13 cellular contexts compared by ENCODE assay signal in the genomic region with DNA sequence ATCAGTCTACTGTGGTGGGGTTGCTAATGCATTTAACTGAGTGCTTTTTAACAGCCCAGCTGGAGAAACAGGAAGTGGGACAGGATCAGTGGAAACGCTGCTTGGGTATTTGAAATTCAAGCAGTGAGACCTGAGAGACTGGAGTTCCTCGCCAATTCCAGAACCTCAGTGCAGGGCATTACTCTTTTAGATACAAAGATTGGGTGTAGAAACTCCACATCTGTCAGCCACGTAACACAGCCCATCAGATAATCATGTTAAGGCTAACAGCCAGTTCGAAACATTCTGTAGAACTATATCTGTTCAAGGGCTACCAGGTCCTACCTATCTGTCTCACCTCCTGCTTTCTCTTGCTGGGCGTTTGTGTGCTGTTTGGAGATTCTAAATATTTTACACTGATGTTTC. TPM values are rescaled to one million over a fixed set of nuclear protein-coding genes. Genes with fewer than 3 reads are reported as not detected.
DNase-seq lines count a peak whose midpoint lies in the region; ATAC-seq and TF ChIP-seq lines count a peak whose summit lies in the region.
"Had no signal": no experiment of that assay in that cellular context is flagged by ENCODE, and none has a peak within 500 bp of the region (broad histone marks: within the 10 kb centered on the region; RNA-seq: fewer than 3 reads in every experiment).

No MANE protein-coding gene starts in this region.

- H3K27me3 Mint-ChIP-seq in activated CD4-positive, alpha-beta T cell treated with anti-CD3 and anti-CD28 coated beads, Interleukin-2, amount 10 ng/mL, durations not matched to agents 7 days and 5 days: no peaks in the 10 kb centered on the region
- no peaks in the 10 kb centered on the region for H3K27me3 Mint-ChIP-seq in WTC11 (ENCODE audit: low read depth)
- no peaks in the 10 kb centered on the region for H3K27me3 Mint-ChIP-seq in naive thymus-derived CD8-positive, alpha-beta T cell
- H3K27me3 Mint-ChIP-seq: progenitor cell of endocrine pancreas had no signal

- no peak for TF ChIP-seq CTCF in WTC11 (IDR thresholded peaks at IDR 0.05)

- H3K4me3 Mint-ChIP-seq in activated CD4-positive, alpha-beta T cell treated with anti-CD3 and anti-CD28 coated beads, Interleukin-2, amount 10 ng/mL, durations not matched to agents 7 days and 5 days: no peak overlapping the region
- H3K4me3 Mint-ChIP-seq in WTC11: no peak overlapping the region
- H3K4me3 Mint-ChIP-seq in naive thymus-derived CD8-positive, alpha-beta T cell: no peak overlapping the region

- no peak for ATAC-seq in WTC11
- ATAC-seq in naive thymus-derived CD8-positive, alpha-beta T cell: no peak
- ATAC-seq in GM18517 (IDR thresholded peaks at IDR 0.05; ENCODE audit: unreplicated experiment): no peak
- ATAC-seq in activated CD4-positive, CD25-positive, alpha-beta regulatory T cell treated with anti-CD3 and anti-CD28 coated beads, Interleukin-2, amount 50 U/mL, for 24 hours: no peak
- ATAC-seq: gastrocnemius medialis had no signal

- H3K27ac Mint-ChIP-seq in activated CD4-positive, alpha-beta T cell treated with anti-CD3 and anti-CD28 coated beads, Interleukin-2, amount 10 ng/mL, durations not matched to agents 7 days and 5 days: peak overlapping the region; percentile 51
- H3K27ac Mint-ChIP-seq in WTC11: peak overlapping the region; percentile 35
- H3K27ac Mint-ChIP-seq in naive thymus-derived CD8-positive, alpha-beta T cell: peak overlapping the region; percentile 6 to 85 (median 74)
- H3K27ac Mint-ChIP-seq: progenitor cell of endocrine pancreas had no signal

- POLR2A ChIA-PET in activated CD4-positive, alpha-beta T cell treated with anti-CD3 and anti-CD28 coated beads, Interleukin-2, amount 10 ng/mL, durations not matched to agents 7 days and 5 days (lab: Charles Lee): no interaction called here
- POLR2A ChIA-PET in WTC11 (lab: Charles Lee): no interaction called here
- POLR2A ChIA-PET in naive thymus-derived CD8-positive, alpha-beta T cell (lab: Charles Lee): no interaction called here

- H3K4me1 Mint-ChIP-seq in activated CD4-positive, alpha-beta T cell treated with anti-CD3 and anti-CD28 coated beads, Interleukin-2, amount 10 ng/mL, durations not matched to agents 7 days and 5 days: peaks cover 40% of the 10 kb centered on the region
- peaks cover 17% of the 10 kb centered on the region for H3K4me1 Mint-ChIP-seq in WTC11
- H3K4me1 Mint-ChIP-seq in naive thymus-derived CD8-positive, alpha-beta T cell: peaks cover 16 to 39% (median 32%) of the 10 kb centered on the region in 4 donors

- H3K9me3 Mint-ChIP-seq in activated CD4-positive, alpha-beta T cell treated with anti-CD3 and anti-CD28 coated beads, Interleukin-2, amount 10 ng/mL, durations not matched to agents 7 days and 5 days: no peaks in the 10 kb centered on the region
- H3K9me3 Mint-ChIP-seq in WTC11: no peaks in the 10 kb centered on the region
- H3K9me3 Mint-ChIP-seq in naive thymus-derived CD8-positive, alpha-beta T cell: no peaks in the 10 kb centered on the region

- CTCF ChIA-PET in activated CD4-positive, alpha-beta T cell treated with anti-CD3 and anti-CD28 coated beads, Interleukin-2, amount 10 ng/mL, durations not matched to agents 7 days and 5 days (lab: Charles Lee): interaction anchor here (1.1 kb wide), 1 partner anchor 43 kb away, joined by 3 read pairs; no protein-coding TSS in a partner anchor
- CTCF ChIA-PET in WTC11 (lab: Charles Lee): interaction anchor here (0.7 kb wide), 1 partner anchor 328 kb away, joined by 4 read pairs; no protein-coding TSS in a partner anchor

- peaks cover 68% of the 10 kb centered on the region for H3K36me3 Mint-ChIP-seq in activated CD4-positive, alpha-beta T cell treated with anti-CD3 and anti-CD28 coated beads, Interleukin-2, amount 10 ng/mL, durations not matched to agents 7 days and 5 days (ENCODE audit: low read depth)
- peaks cover 69% of the 10 kb centered on the region for H3K36me3 Mint-ChIP-seq in WTC11
- H3K36me3 Mint-ChIP-seq in naive thymus-derived CD8-positive, alpha-beta T cell: peaks cover 6 to 96% (median 13%) of the 10 kb centered on the region in 3 donors

- DNase-seq in activated CD4-positive, alpha-beta T cell treated with anti-CD3 and anti-CD28 coated beads, Interleukin-2, amount 10 ng/mL, durations not matched to agents 7 days and 5 days: no peak
- no peak for DNase-seq in activated CD4-positive, alpha-beta T cell treated with anti-CD3 and anti-CD28 coated beads, Interleukin-2, amount 50 U/mL, for 4 hours
- DNase-seq in Kasumi-1 (lab: John Stamatoyannopoulos, UW): peak; percentile 33 to 36
- no peak for DNase-seq in WTC11 (ENCODE audit: low spot score)
- no peak for DNase-seq in naive thymus-derived CD8-positive, alpha-beta T cell
- DNase-seq in stimulated activated CD4-positive, alpha-beta T cell treated with anti-CD3 and anti-CD28 coated beads, Interleukin-2, amount 100 ng/mL, for 24 hours: no peak
- DNase-seq: effector CD8-positive, alpha-beta T cell; gastrocnemius medialis; NCI-H226; Peyer's patch had no signal

TF ChIP-seq in WTC11, 78 proteins besides CTCF, POLR2A, EP300 and RAD21:
- TF ChIP-seq, protein P1, sequence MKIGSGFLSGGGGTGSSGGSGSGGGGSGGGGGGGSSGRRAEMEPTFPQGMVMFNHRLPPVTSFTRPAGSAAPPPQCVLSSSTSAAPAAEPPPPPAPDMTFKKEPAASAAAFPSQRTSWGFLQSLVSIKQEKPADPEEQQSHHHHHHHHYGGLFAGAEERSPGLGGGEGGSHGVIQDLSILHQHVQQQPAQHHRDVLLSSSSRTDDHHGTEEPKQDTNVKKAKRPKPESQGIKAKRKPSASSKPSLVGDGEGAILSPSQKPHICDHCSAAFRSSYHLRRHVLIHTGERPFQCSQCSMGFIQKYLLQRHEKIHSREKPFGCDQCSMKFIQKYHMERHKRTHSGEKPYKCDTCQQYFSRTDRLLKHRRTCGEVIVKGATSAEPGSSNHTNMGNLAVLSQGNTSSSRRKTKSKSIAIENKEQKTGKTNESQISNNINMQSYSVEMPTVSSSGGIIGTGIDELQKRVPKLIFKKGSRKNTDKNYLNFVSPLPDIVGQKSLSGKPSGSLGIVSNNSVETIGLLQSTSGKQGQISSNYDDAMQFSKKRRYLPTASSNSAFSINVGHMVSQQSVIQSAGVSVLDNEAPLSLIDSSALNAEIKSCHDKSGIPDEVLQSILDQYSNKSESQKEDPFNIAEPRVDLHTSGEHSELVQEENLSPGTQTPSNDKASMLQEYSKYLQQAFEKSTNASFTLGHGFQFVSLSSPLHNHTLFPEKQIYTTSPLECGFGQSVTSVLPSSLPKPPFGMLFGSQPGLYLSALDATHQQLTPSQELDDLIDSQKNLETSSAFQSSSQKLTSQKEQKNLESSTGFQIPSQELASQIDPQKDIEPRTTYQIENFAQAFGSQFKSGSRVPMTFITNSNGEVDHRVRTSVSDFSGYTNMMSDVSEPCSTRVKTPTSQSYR (CRISPR knock-in tag; IDR thresholded peaks at IDR 0.05): no peak
- TF ChIP-seq NR1H2 (CRISPR knock-in tag; IDR thresholded peaks at IDR 0.05): no peak
- TF ChIP-seq, protein P2, sequence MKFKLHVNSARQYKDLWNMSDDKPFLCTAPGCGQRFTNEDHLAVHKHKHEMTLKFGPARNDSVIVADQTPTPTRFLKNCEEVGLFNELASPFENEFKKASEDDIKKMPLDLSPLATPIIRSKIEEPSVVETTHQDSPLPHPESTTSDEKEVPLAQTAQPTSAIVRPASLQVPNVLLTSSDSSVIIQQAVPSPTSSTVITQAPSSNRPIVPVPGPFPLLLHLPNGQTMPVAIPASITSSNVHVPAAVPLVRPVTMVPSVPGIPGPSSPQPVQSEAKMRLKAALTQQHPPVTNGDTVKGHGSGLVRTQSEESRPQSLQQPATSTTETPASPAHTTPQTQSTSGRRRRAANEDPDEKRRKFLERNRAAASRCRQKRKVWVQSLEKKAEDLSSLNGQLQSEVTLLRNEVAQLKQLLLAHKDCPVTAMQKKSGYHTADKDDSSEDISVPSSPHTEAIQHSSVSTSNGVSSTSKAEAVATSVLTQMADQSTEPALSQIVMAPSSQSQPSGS (CRISPR knock-in tag; IDR thresholded peaks at IDR 0.05; ENCODE audit: borderline replicate concordance, low read depth): no peak
- TF ChIP-seq, protein P3, sequence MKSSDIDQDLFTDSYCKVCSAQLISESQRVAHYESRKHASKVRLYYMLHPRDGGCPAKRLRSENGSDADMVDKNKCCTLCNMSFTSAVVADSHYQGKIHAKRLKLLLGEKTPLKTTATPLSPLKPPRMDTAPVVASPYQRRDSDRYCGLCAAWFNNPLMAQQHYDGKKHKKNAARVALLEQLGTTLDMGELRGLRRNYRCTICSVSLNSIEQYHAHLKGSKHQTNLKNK (CRISPR knock-in tag; IDR thresholded peaks at IDR 0.05): no peak
- TF ChIP-seq, protein P4, sequence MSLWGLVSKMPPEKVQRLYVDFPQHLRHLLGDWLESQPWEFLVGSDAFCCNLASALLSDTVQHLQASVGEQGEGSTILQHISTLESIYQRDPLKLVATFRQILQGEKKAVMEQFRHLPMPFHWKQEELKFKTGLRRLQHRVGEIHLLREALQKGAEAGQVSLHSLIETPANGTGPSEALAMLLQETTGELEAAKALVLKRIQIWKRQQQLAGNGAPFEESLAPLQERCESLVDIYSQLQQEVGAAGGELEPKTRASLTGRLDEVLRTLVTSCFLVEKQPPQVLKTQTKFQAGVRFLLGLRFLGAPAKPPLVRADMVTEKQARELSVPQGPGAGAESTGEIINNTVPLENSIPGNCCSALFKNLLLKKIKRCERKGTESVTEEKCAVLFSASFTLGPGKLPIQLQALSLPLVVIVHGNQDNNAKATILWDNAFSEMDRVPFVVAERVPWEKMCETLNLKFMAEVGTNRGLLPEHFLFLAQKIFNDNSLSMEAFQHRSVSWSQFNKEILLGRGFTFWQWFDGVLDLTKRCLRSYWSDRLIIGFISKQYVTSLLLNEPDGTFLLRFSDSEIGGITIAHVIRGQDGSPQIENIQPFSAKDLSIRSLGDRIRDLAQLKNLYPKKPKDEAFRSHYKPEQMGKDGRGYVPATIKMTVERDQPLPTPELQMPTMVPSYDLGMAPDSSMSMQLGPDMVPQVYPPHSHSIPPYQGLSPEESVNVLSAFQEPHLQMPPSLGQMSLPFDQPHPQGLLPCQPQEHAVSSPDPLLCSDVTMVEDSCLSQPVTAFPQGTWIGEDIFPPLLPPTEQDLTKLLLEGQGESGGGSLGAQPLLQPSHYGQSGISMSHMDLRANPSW (CRISPR knock-in tag; conservative IDR thresholded peaks at IDR 0.05; ENCODE audit: low read depth): no peak
- no peak for TF ChIP-seq ZNF219 (CRISPR knock-in tag; IDR thresholded peaks at IDR 0.05; ENCODE audit: borderline replicate concordance)
- no peak for TF ChIP-seq KAT7 (CRISPR knock-in tag; IDR thresholded peaks at IDR 0.05; ENCODE audit: borderline replicate concordance)
- no peak for TF ChIP-seq ZBTB21 (CRISPR knock-in tag; IDR thresholded peaks at IDR 0.05; ENCODE audit: borderline replicate concordance)
- no peak for TF ChIP-seq GRHL2 (CRISPR knock-in tag; IDR thresholded peaks at IDR 0.05; ENCODE audit: insufficient replicate concordance, severe bottlenecking)

RNA-seq across cellular contexts. Expression of a gene that starts 45.5 kb away (rescaled TPM):
- total RNA-seq in activated CD4-positive, alpha-beta T cell treated with anti-CD3 and anti-CD28 coated beads, Interleukin-2, amount 10 ng/mL, durations not matched to agents 7 days and 5 days: 10 to 100 TPM; 18.5 to 19.4 TPM
- total RNA-seq in WTC11 (2021): 17.1 to 20.7 TPM (median 19.2 TPM) in 3 replicates
- 10 to 100 TPM; 28.9 to 30.0 TPM for total RNA-seq in naive thymus-derived CD8-positive, alpha-beta T cell
- 1 to 10 TPM; 2.1 to 4.9 (median 3.4) TPM for polyA plus RNA-seq in naive thymus-derived CD8-positive, alpha-beta T cell

Comparison
In these comparisons a context has a peak if more than half of its experiments do, and no peak if none do; other contexts are left out.
1. DNase-seq: peak in Kasumi-1 (2 of 2); none in activated CD4-positive, alpha-beta T cell treated with anti-CD3 and anti-CD28 coated beads, Interleukin-2, amount 10 ng/mL, durations not matched to agents 7 days and 5 days (single experiment), activated CD4-positive, alpha-beta T cell treated with anti-CD3 and anti-CD28 coated beads, Interleukin-2, amount 50 U/mL, for 4 hours (0 of 2), WTC11 (single experiment), naive thymus-derived CD8-positive, alpha-beta T cell (0 of 10) and stimulated activated CD4-positive, alpha-beta T cell treated with anti-CD3 and anti-CD28 coated beads, Interleukin-2, amount 100 ng/mL, for 24 hours (0 of 2).
2. Peak in every context shown above with its lines, with median percentiles within 50 percentile points of each other: H3K27ac Mint-ChIP-seq.